ENCODE assay signal across 9 cellular contexts in genomic region chr9:37302277-37302676, GRCh38.
DNase-seq lines count a peak whose midpoint lies in the region; ATAC-seq and TF ChIP-seq lines count a peak whose summit lies in the region.
"Had no signal": no experiment of that assay in that cellular context is flagged by ENCODE, and none has a peak within 500 bp of the region (broad histone marks: within the 10 kb centered on the region; RNA-seq: fewer than 3 reads in every experiment).

No MANE protein-coding gene starts in this region.

- peak in 4 of 5 donors; percentile 8 to 64 (median 53) for DNase-seq in CD8-positive, alpha-beta memory T cell
- peak in 27 of 34 experiments; percentile 7 to 51 (median 20) for DNase-seq in T-cell
- peak; percentile 23 for DNase-seq in stimulated activated naive CD8-positive, alpha-beta T cell treated with anti-CD3 and anti-CD28 coated beads, Interleukin-15, Interleukin-2, amounts not matched to agents 100 U/mL and 50 U/mL, for 24 hours
- no peak for DNase-seq in tibial artery
- DNase-seq in nucleus accumbens (lab: John Stamatoyannopoulos, UW), result no peak
- DNase-seq in left lung, result no peak

- no peaks in the 10 kb centered on the region for H3K27me3 ChIP-seq in CD8-positive, alpha-beta memory T cell (ENCODE audit: insufficient read depth, low read length, poor library complexity, severe bottlenecking)
- H3K27me3 ChIP-seq in tibial artery (no peaks in the 10 kb centered on the region), left lung (no peaks in the 10 kb centered on the region)

- H3K27ac ChIP-seq in CD8-positive, alpha-beta memory T cell (ENCODE audit: low read depth, low read length), result no peak overlapping the region
- no peak overlapping the region for H3K27ac ChIP-seq in tibial artery
- no peak overlapping the region for H3K27ac ChIP-seq in left lung

- no peaks in the 10 kb centered on the region for H3K9me3 Mint-ChIP-seq in CD8-positive, alpha-beta memory T cell
- H3K9me3 Mint-ChIP-seq in T-cell, result no peaks in the 10 kb centered on the region

- no peaks in the 10 kb centered on the region for H3K36me3 ChIP-seq in CD8-positive, alpha-beta memory T cell (ENCODE audit: insufficient read depth, low read length)
- peaks cover 10 to 21% (median 16%) of the 10 kb centered on the region in 3 donors for H3K36me3 ChIP-seq in tibial artery
- peaks cover 0 to 18% of the 10 kb centered on the region in 2 donors for H3K36me3 ChIP-seq in left lung

- POLR2A ChIA-PET in CD8-positive, alpha-beta memory T cell (lab: Charles Lee), result interaction anchor here (0.6 kb wide), 1 partner anchor 25 kb away, joined by 3 read pairs; no protein-coding TSS in a partner anchor
- POLR2A ChIA-PET in T-cell (lab: Charles Lee), result interaction anchor here in 1 of 2 donors (0.5 kb wide), 1 partner anchor 275 kb away, joined by 5 read pairs; no protein-coding TSS in a partner anchor

- no peaks in the 10 kb centered on the region for H3K27me3 Mint-ChIP-seq in CD8-positive, alpha-beta memory T cell
- H3K27me3 Mint-ChIP-seq in T-cell, result no peaks in the 10 kb centered on the region

- H3K9me3 ChIP-seq in CD8-positive, alpha-beta memory T cell (ENCODE audit: low read length), result no peaks in the 10 kb centered on the region
- H3K9me3 ChIP-seq in tibial artery, result no peaks in the 10 kb centered on the region
- no peaks in the 10 kb centered on the region for H3K9me3 ChIP-seq in left lung

- TF ChIP-seq CTCF in tibial artery (IDR thresholded peaks at IDR 0.05), result no peak
- TF ChIP-seq CTCF in left lung (IDR thresholded peaks at IDR 0.05), result no peak

- intact Hi-C loops in tibial artery (cut with DNase I; ENCODE audit: low total_unique reads) (no loop called here), left lung (cut with DNase I) (no loop called here)

- peak overlapping the region in 6 of 8 donors; percentile 24 to 69 (median 52) for H3K27ac Mint-ChIP-seq in CD8-positive, alpha-beta memory T cell
- H3K27ac Mint-ChIP-seq in T-cell, result peak overlapping the region; percentile 72

- no peak overlapping the region for H3K4me3 ChIP-seq in CD8-positive, alpha-beta memory T cell (ENCODE audit: low read length)
- no peak overlapping the region for H3K4me3 ChIP-seq in tibial artery
- no peak overlapping the region for H3K4me3 ChIP-seq in left lung
- H3K4me3 ChIP-seq: lung had no signal

- ATAC-seq in GM19035 (IDR thresholded peaks at IDR 0.05; ENCODE audit: unreplicated experiment), result peak; percentile 86
- peak; percentile 80 for ATAC-seq in HG03135 (IDR thresholded peaks at IDR 0.05; ENCODE audit: unreplicated experiment)
- peak; percentile 84 to 99 (median 96) for ATAC-seq in T-cell (replicated peaks in 1 of 4)
- peak; percentile 95 for ATAC-seq in stimulated activated naive CD8-positive, alpha-beta T cell treated with anti-CD3 and anti-CD28 coated beads, Interleukin-15, Interleukin-2, amounts not matched to agents 100 U/mL and 50 U/mL, for 24 hours
- ATAC-seq in left lung, result no peak

- CTCF ChIA-PET in CD8-positive, alpha-beta memory T cell (lab: Charles Lee), result interaction anchor here (0.9 kb wide), 1 partner anchor 181 kb away, joined by 3 read pairs; the partner anchor contains the start of gene ZCCHC7
- CTCF ChIA-PET in T-cell (lab: Charles Lee), result interaction anchor here in 1 of 2 donors (0.6 kb wide), 1 partner anchor 19 kb away, joined by 5 read pairs; no protein-coding TSS in a partner anchor

- H3K4me1 Mint-ChIP-seq in CD8-positive, alpha-beta memory T cell, result peaks cover 63 to 81% (median 78%) of the 10 kb centered on the region in 3 donors
- H3K4me1 Mint-ChIP-seq in T-cell, result peaks cover 60 to 71% (median 64%) of the 10 kb centered on the region in 3 donors

- peaks cover 39% of the 10 kb centered on the region for H3K4me1 ChIP-seq in CD8-positive, alpha-beta memory T cell (ENCODE audit: insufficient read depth, low read length)
- H3K4me1 ChIP-seq in tibial artery, result peaks cover 0 to 5% (median 2%) of the 10 kb centered on the region in 4 donors
- no peaks in the 10 kb centered on the region for H3K4me1 ChIP-seq in left lung

- peaks cover 4 to 21% (median 5%) of the 10 kb centered on the region in 3 donors for H3K36me3 Mint-ChIP-seq in CD8-positive, alpha-beta memory T cell
- H3K36me3 Mint-ChIP-seq in T-cell, result peaks cover 20% of the 10 kb centered on the region

- peak overlapping the region; percentile 24 to 75 (median 64) for H3K4me3 Mint-ChIP-seq in CD8-positive, alpha-beta memory T cell
- H3K4me3 Mint-ChIP-seq in T-cell, result peak overlapping the region; percentile 51 to 60 (median 59)

Comparison
In these comparisons a context has a peak if more than half of its experiments do, and no peak if none do; other contexts are left out.
1. DNase-seq: peak in CD8-positive, alpha-beta memory T cell (4 of 5), T-cell (27 of 34) and stimulated activated naive CD8-positive, alpha-beta T cell treated with anti-CD3 and anti-CD28 coated beads, Interleukin-15, Interleukin-2, amounts not matched to agents 100 U/mL and 50 U/mL, for 24 hours (single experiment); none in tibial artery (0 of 2), nucleus accumbens (0 of 56) and left lung (0 of 2).